Comparison of ENCODE assay signal across 8 cellular contexts in the genomic region with DNA sequence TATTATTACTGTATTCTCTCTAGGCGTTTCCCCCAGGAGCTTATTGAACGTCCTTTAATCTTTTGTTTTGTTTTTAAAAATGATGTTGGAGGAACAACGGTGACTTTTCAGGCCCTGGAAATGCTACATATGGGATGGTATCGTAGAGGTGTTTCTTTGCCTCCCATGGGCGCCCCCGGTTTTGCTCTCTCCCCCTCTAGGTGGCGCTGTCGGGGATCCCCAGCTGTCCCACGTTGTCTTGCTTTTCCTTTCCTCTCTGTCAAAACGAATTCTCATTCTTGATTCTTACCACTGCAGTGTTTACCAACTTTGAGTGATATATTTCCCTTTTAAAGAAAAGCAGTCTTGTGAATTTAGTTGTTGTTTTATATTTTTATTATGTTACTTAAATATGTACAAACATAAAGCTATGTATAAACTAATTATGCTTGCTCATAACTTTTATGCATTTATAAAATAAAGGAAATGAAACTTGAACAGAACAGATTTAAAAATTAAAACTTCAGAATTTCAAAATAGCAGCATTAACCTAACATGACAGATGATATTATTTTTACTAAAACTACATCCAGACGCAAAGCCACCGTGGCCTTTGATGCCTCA.
A peak's percentile ranks its signal among the peaks of the same experiment; 100 is the strongest.
DNase-seq lines count a peak whose midpoint lies in the region; ATAC-seq and TF ChIP-seq lines count a peak whose summit lies in the region.

No MANE protein-coding gene starts in this region.

- intact Hi-C loops in CD4-positive, alpha-beta T cell (cut with DNase I, micrococcal nuclease) = no loop called here

- peak in 3 of 10 experiments; percentile 1 to 44 (median 6) for DNase-seq in CD4-positive, alpha-beta T cell
- DNase-seq in HEK293T (ENCODE audit: extremely low spot score) (peak; percentile 61), WTC11 (ENCODE audit: low spot score) (peak; percentile 78), glutamatergic neuron (peak; percentile 74), COR-L47 (lab: John Stamatoyannopoulos, UW) (no peak)
- peak; percentile 11 to 43 for DNase-seq in stimulated activated CD8-positive, alpha-beta memory T cell treated with anti-CD3 and anti-CD28 coated beads, Interleukin-2, amount 100 ng/mL, for 48 hours (ENCODE audit: low read depth in 2 of 2)

- H3K27me3 Mint-ChIP-seq in CD4-positive, alpha-beta T cell = peaks cover 25% of the 10 kb centered on the region
- H3K27me3 Mint-ChIP-seq in WTC11 (ENCODE audit: low read depth) = no peaks in the 10 kb centered on the region; the same call in 1 of the 2 replicates
- no peaks in the 10 kb centered on the region for H3K27me3 Mint-ChIP-seq in glutamatergic neuron (ENCODE audit: unreplicated experiment)

- no peaks in the 10 kb centered on the region for H3K4me1 Mint-ChIP-seq in CD4-positive, alpha-beta T cell (ENCODE audit: low read depth)
- H3K4me1 Mint-ChIP-seq in WTC11 (no peaks in the 10 kb centered on the region), glutamatergic neuron (ENCODE audit: low read depth, unreplicated experiment) (no peaks in the 10 kb centered on the region)

- ATAC-seq in CD4-positive, alpha-beta T cell (ENCODE audit: poor library complexity) = no peak
- peak; percentile 74 for ATAC-seq in WTC11
- ATAC-seq in HG03175 (IDR thresholded peaks at IDR 0.05; ENCODE audit: unreplicated experiment) = no peak
- ATAC-seq in HG02642 (IDR thresholded peaks at IDR 0.05; ENCODE audit: poor library complexity, unreplicated experiment) = no peak

- peak; percentile 32 for TF ChIP-seq CTCF in CD4-positive, alpha-beta T cell (IDR thresholded peaks at IDR 0.05)
- TF ChIP-seq CTCF in WTC11 (IDR thresholded peaks at IDR 0.05) (peak; percentile 92), glutamatergic neuron (IDR thresholded peaks at IDR 0.05; ENCODE audit: partially characterized antibody, unreplicated experiment) (peak; percentile 77)

- H3K36me3 Mint-ChIP-seq in CD4-positive, alpha-beta T cell (ENCODE audit: low read depth) = no peaks in the 10 kb centered on the region
- no peaks in the 10 kb centered on the region for H3K36me3 Mint-ChIP-seq in WTC11
- no peaks in the 10 kb centered on the region for H3K36me3 Mint-ChIP-seq in glutamatergic neuron (ENCODE audit: unreplicated experiment)

- H3K9me3 ChIP-seq in CD4-positive, alpha-beta T cell (ENCODE audit: control insufficient read depth, low read length) = no peaks in the 10 kb centered on the region

- no peak overlapping the region for H3K4me3 Mint-ChIP-seq in CD4-positive, alpha-beta T cell
- H3K4me3 Mint-ChIP-seq in WTC11 (no peak overlapping the region), glutamatergic neuron (ENCODE audit: unreplicated experiment) (no peak overlapping the region)

- no peaks in the 10 kb centered on the region for H3K9me3 Mint-ChIP-seq in CD4-positive, alpha-beta T cell
- H3K9me3 Mint-ChIP-seq in WTC11 (peaks cover 13% of the 10 kb centered on the region), glutamatergic neuron (ENCODE audit: unreplicated experiment) (peaks cover 1% of the 10 kb centered on the region)

- peaks cover 11% of the 10 kb centered on the region for H3K27me3 ChIP-seq in CD4-positive, alpha-beta T cell (ENCODE audit: control insufficient read depth, insufficient read depth, low read length)

- no peak overlapping the region for H3K27ac ChIP-seq in CD4-positive, alpha-beta T cell (ENCODE audit: low read depth, low read length)

- POLR2A ChIA-PET in CD4-positive, alpha-beta T cell (lab: Charles Lee) = no interaction called here
- POLR2A ChIA-PET in HEK293T (lab: Yijun Ruan, JAX) = no interaction called here
- POLR2A ChIA-PET in WTC11 (lab: Charles Lee) = no interaction called here

- CTCF ChIA-PET in CD4-positive, alpha-beta T cell (lab: Charles Lee) = no interaction called here
- CTCF ChIA-PET in HEK293T (lab: Yijun Ruan, JAX) = interaction anchor here (0.6 to 2.3 kb wide), 10 partner anchors 9 to 1635 kb away, joined by 3 to 11 read pairs (median 4); no protein-coding TSS in a partner anchor
- CTCF ChIA-PET in WTC11 (lab: Charles Lee) = interaction anchor here (0.6 to 2.1 kb wide), 18 partner anchors 10 to 1295 kb away, joined by 3 to 16 read pairs (median 4); a partner anchor contains a TSS

- H3K27ac Mint-ChIP-seq in CD4-positive, alpha-beta T cell = no peak overlapping the region
- H3K27ac Mint-ChIP-seq in WTC11 = no peak overlapping the region
- no peak overlapping the region for H3K27ac Mint-ChIP-seq in glutamatergic neuron (ENCODE audit: unreplicated experiment)

TF ChIP-seq in HEK293T, 16 proteins besides CTCF, POLR2A, EP300 and RAD21:
- TF ChIP-seq, protein P1, sequence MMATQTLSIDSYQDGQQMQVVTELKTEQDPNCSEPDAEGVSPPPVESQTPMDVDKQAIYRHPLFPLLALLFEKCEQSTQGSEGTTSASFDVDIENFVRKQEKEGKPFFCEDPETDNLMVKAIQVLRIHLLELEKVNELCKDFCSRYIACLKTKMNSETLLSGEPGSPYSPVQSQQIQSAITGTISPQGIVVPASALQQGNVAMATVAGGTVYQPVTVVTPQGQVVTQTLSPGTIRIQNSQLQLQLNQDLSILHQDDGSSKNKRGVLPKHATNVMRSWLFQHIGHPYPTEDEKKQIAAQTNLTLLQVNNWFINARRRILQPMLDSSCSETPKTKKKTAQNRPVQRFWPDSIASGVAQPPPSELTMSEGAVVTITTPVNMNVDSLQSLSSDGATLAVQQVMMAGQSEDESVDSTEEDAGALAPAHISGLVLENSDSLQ (IDR thresholded peaks at IDR 0.05) = no peak
- TF ChIP-seq ZNF384 (IDR thresholded peaks at IDR 0.05) = no peak
- no peak for TF ChIP-seq L3MBTL2 (conservative IDR thresholded peaks at IDR 0.05)
- TF ChIP-seq TARDBP (IDR thresholded peaks at IDR 0.05) = no peak
- TF ChIP-seq FOXA1 (IDR thresholded peaks at IDR 0.05) = no peak
- TF ChIP-seq HDGF (IDR thresholded peaks at IDR 0.05; ENCODE audit: borderline replicate concordance) = no peak
- no peak for TF ChIP-seq SP1 (IDR thresholded peaks at IDR 0.05)

TF ChIP-seq in WTC11, 78 proteins besides CTCF, POLR2A, EP300 and RAD21:
- TF ChIP-seq, protein P2, sequence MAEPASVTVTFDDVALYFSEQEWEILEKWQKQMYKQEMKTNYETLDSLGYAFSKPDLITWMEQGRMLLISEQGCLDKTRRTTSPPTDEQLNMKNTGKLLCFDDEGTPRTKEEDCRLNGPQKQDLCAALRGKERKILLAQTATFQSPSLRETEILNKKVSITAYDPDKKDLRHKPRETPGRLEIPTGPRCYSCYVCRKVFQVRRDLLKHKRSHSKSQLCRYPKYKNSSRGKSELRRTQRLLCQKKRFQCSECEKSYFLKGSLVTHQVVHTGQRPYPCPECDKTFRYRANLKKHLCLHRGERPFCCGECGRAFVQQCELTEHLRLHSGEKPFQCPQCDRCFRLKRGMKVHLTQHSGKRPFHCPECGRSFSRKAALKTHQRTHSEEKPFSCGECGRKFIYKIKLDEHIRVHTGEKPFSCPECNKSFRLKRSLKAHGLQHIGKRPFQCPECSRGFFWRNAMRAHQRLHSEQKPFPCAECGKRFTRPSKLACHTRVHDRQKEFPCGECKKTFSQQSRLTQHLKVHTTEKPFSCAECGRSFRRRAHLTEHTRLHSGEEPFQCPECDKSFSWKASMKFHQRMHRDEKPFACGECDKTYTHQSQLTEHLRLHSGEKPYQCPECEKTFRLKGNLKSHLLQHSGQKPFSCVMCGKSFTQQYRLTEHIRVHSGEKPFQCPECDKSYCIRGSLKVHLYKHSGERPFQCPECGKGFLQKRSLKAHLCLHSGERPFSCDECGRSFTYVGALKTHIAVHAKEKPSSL (CRISPR knock-in tag; conservative IDR thresholded peaks at IDR 0.05) = no peak

Comparison
In these comparisons a context has a peak if more than half of its experiments do, and no peak if none do; other contexts are left out.
1. CTCF ChIP-seq: peak in every context shown above with its lines; median percentile 92 in WTC11; 77 in glutamatergic neuron; 32 in CD4-positive, alpha-beta T cell.